Comparison of ENCODE assay signal across 28 cellular contexts in the genomic region with DNA sequence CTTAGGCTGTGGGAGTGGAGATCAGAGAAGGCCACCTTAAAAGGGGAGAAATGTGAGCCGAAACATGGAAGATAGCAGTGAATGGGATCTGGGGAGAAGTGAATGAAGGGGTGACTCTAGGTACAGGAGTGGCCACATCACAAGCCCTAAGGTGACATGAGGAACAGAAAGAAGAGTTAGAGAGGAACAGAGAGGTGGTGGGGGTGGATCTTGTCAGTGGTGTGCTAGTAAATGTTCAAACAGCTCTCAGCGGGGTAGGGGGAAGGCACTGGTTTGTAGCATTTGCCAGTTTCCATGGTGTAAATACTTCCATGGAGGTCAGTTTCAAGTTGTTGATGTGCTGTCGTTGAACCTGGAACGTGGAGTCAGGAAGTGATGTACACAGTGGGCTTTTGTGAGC.
"Had no signal": no experiment of that assay in that cellular context is flagged by ENCODE, and none has a peak within 500 bp of the region (broad histone marks: within the 10 kb centered on the region; RNA-seq: fewer than 3 reads in every experiment).

No MANE protein-coding gene starts in this region.

- H3K27ac ChIP-seq: colonic mucosa, epithelial cell of prostate, gastrocnemius medialis, lower lobe of right lung, ovary, right lobe of liver, testis, tibial artery had no signal

- H3K27me3 Mint-ChIP-seq: dendritic cell treated with granulocyte-macrophage colony-stimulating factor and Interleukin-4, amounts not matched to agents 40 ng/mL and 50 ng/mL, for 4 days; progenitor cell of endocrine pancreas; type B pancreatic cell had no signal

- H3K36me3 ChIP-seq: colonic mucosa, gastrocnemius medialis, ovary, tibial artery had no signal

- H3K9me3 Mint-ChIP-seq: dendritic cell treated with granulocyte-macrophage colony-stimulating factor and Interleukin-4, amounts not matched to agents 40 ng/mL and 50 ng/mL, for 4 days; endodermal cell had no signal

- H3K4me3 ChIP-seq: colonic mucosa, gastrocnemius medialis, lower lobe of right lung, mucosa of descending colon, ovary, right lobe of liver, stomach, testis, tibial artery had no signal

- FAIRE-seq: keratinocyte, small intestine had no signal

- H3K4me1 Mint-ChIP-seq: mesothelial cell of epicardium; naive thymus-derived CD4-positive, alpha-beta T cell had no signal

- H3K4me3 Mint-ChIP-seq: dendritic cell treated with granulocyte-macrophage colony-stimulating factor and Interleukin-4, amounts not matched to agents 40 ng/mL and 50 ng/mL, for 4 days; endodermal cell; mesothelial cell of epicardium; naive thymus-derived CD4-positive, alpha-beta T cell; type B pancreatic cell had no signal

- ATAC-seq: esophagus mucosa; gastrocnemius medialis; left ventricle myocardium superior; lower lobe of right lung; mucosa of descending colon; naive thymus-derived CD4-positive, alpha-beta T cell; right lobe of liver had no signal

- H3K27ac Mint-ChIP-seq: dendritic cell treated with granulocyte-macrophage colony-stimulating factor and Interleukin-4, amounts not matched to agents 40 ng/mL and 50 ng/mL, for 4 days; endodermal cell; mesothelial cell of epicardium; naive thymus-derived CD4-positive, alpha-beta T cell; progenitor cell of endocrine pancreas; type B pancreatic cell had no signal

- H3K36me3 Mint-ChIP-seq: naive thymus-derived CD4-positive, alpha-beta T cell; type B pancreatic cell had no signal

- H3K27me3 ChIP-seq: colonic mucosa, gastrocnemius medialis, ovary, right lobe of liver, stomach, testis had no signal

- H3K4me1 ChIP-seq: colonic mucosa, gastrocnemius medialis, right lobe of liver, testis, tibial artery had no signal

- DNase-seq: colonic mucosa; effector CD8-positive, alpha-beta T cell; endodermal cell; foreskin fibroblast; gastrocnemius medialis; head of caudate nucleus; left ventricle myocardium superior; lower lobe of right lung; mesenchymal stem cell; mucosa of descending colon; naive thymus-derived CD4-positive, alpha-beta T cell; occipital lobe; ovary; right lobe of liver; small intestine; stimulated activated CD4-positive, alpha-beta T cell treated with anti-CD3 and anti-CD28 coated beads, Interleukin-15, amount 100 ng/mL, for 24 hours; stimulated activated CD4-positive, alpha-beta T cell treated with anti-CD3 and anti-CD28 coated beads, Interleukin-2, amount 100 ng/mL, for 48 hours; stimulated activated naive CD4-positive, alpha-beta T cell treated with Interleukin-2 at 50 U/mL for 16 hours; stomach; testis had no signal

- H3K9me3 ChIP-seq: colonic mucosa, gastrocnemius medialis, lower lobe of right lung, mucosa of descending colon, ovary, right lobe of liver, stomach, testis, tibial artery had no signal
